In genomic region chr5:142368529-142368928, GRCh38 we compare ENCODE assay signal across 20 cellular contexts. TPM values are rescaled to one million over a fixed set of nuclear protein-coding genes. Genes with fewer than 3 reads are reported as not detected.
DNase-seq lines count a peak whose midpoint lies in the region; ATAC-seq lines count a peak whose summit lies in the region.
"Had no signal": no experiment of that assay in that cellular context is flagged by ENCODE, and none has a peak within 500 bp of the region (broad histone marks: within the 10 kb centered on the region; RNA-seq: fewer than 3 reads in every experiment).

No MANE protein-coding gene starts in this region.

- intact Hi-C loops in cardiac septum (cut with DNase I) = no loop called here
- intact Hi-C loops in Right ventricle myocardium inferior (cut with DNase I) = no loop called here
- intact Hi-C loops in sciatic nerve (cut with DNase I) = no loop called here

- DNase-seq in cardiac septum (ENCODE audit: low spot score) (peak; percentile 20), Right ventricle myocardium inferior (ENCODE audit: missing footprints) (no peak), left kidney (ENCODE audit: low read depth, low spot score) (peak; percentile 61), sciatic nerve (ENCODE audit: low spot score) (peak; percentile 17), NCI-H446 (lab: John Stamatoyannopoulos, UW) (no peak)
- DNase-seq: 8988T; ACHN; C1 segment of cervical spinal cord; Calu3; CD4-positive, alpha-beta memory T cell; COR-L47; DMS53; DMS79 treated with DMSO at 0.1 percent for 48 hours; GF-D8; H9; HFFc6 had no signal

- ATAC-seq in Right ventricle myocardium inferior (no peak), sciatic nerve (no peak), GM21528 (IDR thresholded peaks at IDR 0.05; ENCODE audit: low FRiP score, unreplicated experiment) (no peak), GM21737 (IDR thresholded peaks at IDR 0.05; ENCODE audit: unreplicated experiment) (no peak)
- ATAC-seq: A549, GM23338 had no signal

RNA-seq across cellular contexts. Expression of gene SPRY4, which starts 43.7 kb away (rescaled TPM):
- 20.6 TPM for total RNA-seq in cardiac septum
- total RNA-seq in Right ventricle myocardium inferior = 9.7 TPM
- 59.3 TPM for total RNA-seq in sciatic nerve
- total RNA-seq: CD4-positive, alpha-beta memory T cell had no signal

Comparison
In these comparisons a context has a peak if more than half of its experiments do, and no peak if none do; other contexts are left out.
1. DNase-seq: peak in cardiac septum (single experiment), left kidney (single experiment) and sciatic nerve (single experiment); none in Right ventricle myocardium inferior (single experiment) and NCI-H446 (0 of 2).